ENCODE assay signal across 9 cellular contexts in the genomic region with DNA sequence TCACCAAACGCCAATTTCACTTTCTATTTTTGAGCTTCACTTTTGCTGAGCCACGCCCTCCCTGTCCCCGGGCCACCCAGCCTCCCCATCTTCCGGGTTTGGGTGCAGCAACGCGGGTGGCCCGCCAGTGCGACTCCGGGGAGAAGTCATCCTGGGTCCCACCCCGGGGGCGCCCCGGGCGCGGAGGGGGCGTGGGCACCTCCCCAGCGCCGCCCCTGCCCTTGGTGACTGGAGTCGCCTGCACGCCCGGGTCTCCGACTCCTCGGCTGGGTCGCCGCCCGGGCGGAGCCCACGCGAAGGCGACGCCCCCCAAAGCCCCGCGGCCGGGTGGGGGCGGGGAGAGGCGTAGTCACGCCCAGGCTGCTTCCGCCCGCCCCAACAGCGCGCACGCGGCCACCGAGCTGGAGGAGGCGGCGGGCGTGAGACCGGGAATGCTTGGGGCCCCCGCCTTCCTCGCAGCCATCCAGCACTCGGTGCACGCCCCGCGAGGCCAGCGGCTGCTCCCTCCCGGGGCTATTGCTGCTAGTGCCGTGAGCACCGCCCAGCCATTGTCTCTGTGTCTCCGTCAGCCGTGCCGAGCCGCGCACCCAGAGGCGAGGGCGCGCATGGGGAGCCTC.
A peak's percentile ranks its signal among the peaks of the same experiment; 100 is the strongest.
DNase-seq lines count a peak whose midpoint lies in the region; ATAC-seq and TF ChIP-seq lines count a peak whose summit lies in the region.
"Had no signal": no experiment of that assay in that cellular context is flagged by ENCODE, and none has a peak within 500 bp of the region (broad histone marks: within the 10 kb centered on the region; RNA-seq: fewer than 3 reads in every experiment).

No MANE protein-coding gene starts in this region.

- peak overlapping the region; percentile 93 for H3K4me3 Mint-ChIP-seq in activated T-helper 1 cell treated with anti-CD3 and anti-CD28 coated beads, Interleukin-12 subunit alpha, Interleukin-12 subunit beta, Interleukin-2, Interleukin-4 antibody, amounts not matched to agents 30 ng/mL and 10 ng/mL and 1 ng/mL, durations not matched to agents 14 hours and 24 hours and 36 hours
- H3K4me3 Mint-ChIP-seq in stimulated activated naive CD8-positive, alpha-beta T cell treated with anti-CD3 and anti-CD28 coated beads, Interleukin-15, Interleukin-2, amounts not matched to agents 100 ng/mL and 50 ng/mL, for 24 hours, result peak overlapping the region; percentile 91
- H3K4me3 Mint-ChIP-seq in progenitor cell of endocrine pancreas (ENCODE audit: low read depth), result no peak overlapping the region

- peak overlapping the region; percentile 92 for H3K27ac Mint-ChIP-seq in activated T-helper 1 cell treated with anti-CD3 and anti-CD28 coated beads, Interleukin-12 subunit alpha, Interleukin-12 subunit beta, Interleukin-2, Interleukin-4 antibody, amounts not matched to agents 30 ng/mL and 10 ng/mL and 1 ng/mL, durations not matched to agents 14 hours and 24 hours and 36 hours
- peak overlapping the region; percentile 95 for H3K27ac Mint-ChIP-seq in stimulated activated naive CD8-positive, alpha-beta T cell treated with anti-CD3 and anti-CD28 coated beads, Interleukin-15, Interleukin-2, amounts not matched to agents 100 ng/mL and 50 ng/mL, for 24 hours
- no peak overlapping the region for H3K27ac Mint-ChIP-seq in progenitor cell of endocrine pancreas

- peak; percentile 71 for DNase-seq in LHCN-M2 (ENCODE audit: low read depth)
- DNase-seq in activated T-helper 1 cell treated with anti-CD3 and anti-CD28 coated beads, Interleukin-12 subunit alpha, Interleukin-12 subunit beta, Interleukin-2, Interleukin-4 antibody, amounts not matched to agents 30 ng/mL and 10 ng/mL and 1 ng/mL, durations not matched to agents 14 hours and 24 hours and 36 hours (ENCODE audit: low spot score), result peak; percentile 90
- peak; percentile 65 for DNase-seq in iPS-NIHi11 (ENCODE audit: low spot score)
- no peak for DNase-seq in progenitor cell of endocrine pancreas (ENCODE audit: low spot score, unreplicated experiment)
- no peak for DNase-seq in AML-193 (lab: John Stamatoyannopoulos, UW)
- DNase-seq in NCI-H1694 treated with DMSO at 0.1 percent for 48 hours (lab: John Stamatoyannopoulos, UW), result no peak

- H3K9me3 Mint-ChIP-seq in activated T-helper 1 cell treated with anti-CD3 and anti-CD28 coated beads, Interleukin-12 subunit alpha, Interleukin-12 subunit beta, Interleukin-2, Interleukin-4 antibody, amounts not matched to agents 30 ng/mL and 10 ng/mL and 1 ng/mL, durations not matched to agents 14 hours and 24 hours and 36 hours, result no peaks in the 10 kb centered on the region
- no peaks in the 10 kb centered on the region for H3K9me3 Mint-ChIP-seq in stimulated activated naive CD8-positive, alpha-beta T cell treated with anti-CD3 and anti-CD28 coated beads, Interleukin-15, Interleukin-2, amounts not matched to agents 100 ng/mL and 50 ng/mL, for 24 hours
- H3K9me3 Mint-ChIP-seq in progenitor cell of endocrine pancreas (ENCODE audit: low read depth), result no peaks in the 10 kb centered on the region

- TF ChIP-seq CTCF in progenitor cell of endocrine pancreas (IDR thresholded peaks at IDR 0.05; ENCODE audit: unreplicated experiment), result no peak

- peaks cover 12% of the 10 kb centered on the region for H3K36me3 Mint-ChIP-seq in activated T-helper 1 cell treated with anti-CD3 and anti-CD28 coated beads, Interleukin-12 subunit alpha, Interleukin-12 subunit beta, Interleukin-2, Interleukin-4 antibody, amounts not matched to agents 30 ng/mL and 10 ng/mL and 1 ng/mL, durations not matched to agents 14 hours and 24 hours and 36 hours (ENCODE audit: low read depth)
- H3K36me3 Mint-ChIP-seq in stimulated activated naive CD8-positive, alpha-beta T cell treated with anti-CD3 and anti-CD28 coated beads, Interleukin-15, Interleukin-2, amounts not matched to agents 100 ng/mL and 50 ng/mL, for 24 hours (ENCODE audit: low read depth), result peaks cover 11% of the 10 kb centered on the region
- no peaks in the 10 kb centered on the region for H3K36me3 Mint-ChIP-seq in progenitor cell of endocrine pancreas (ENCODE audit: insufficient read depth)

- peak; percentile 75 for ATAC-seq in GM19452 (IDR thresholded peaks at IDR 0.05; ENCODE audit: unreplicated experiment)
- ATAC-seq: Panc1 had no signal

- intact Hi-C loops in activated T-helper 1 cell treated with anti-CD3 and anti-CD28 coated beads, Interleukin-12 subunit alpha, Interleukin-12 subunit beta, Interleukin-2, Interleukin-4 antibody, amounts not matched to agents 30 ng/mL and 10 ng/mL and 1 ng/mL, durations not matched to agents 14 hours and 24 hours and 36 hours (cut with micrococcal nuclease), result loop anchor here (1.0 to 10.0 kb wide), 6 partner anchors 17 to 169 kb away; no protein-coding TSS in a partner anchor

- no peaks in the 10 kb centered on the region for H3K27me3 Mint-ChIP-seq in activated T-helper 1 cell treated with anti-CD3 and anti-CD28 coated beads, Interleukin-12 subunit alpha, Interleukin-12 subunit beta, Interleukin-2, Interleukin-4 antibody, amounts not matched to agents 30 ng/mL and 10 ng/mL and 1 ng/mL, durations not matched to agents 14 hours and 24 hours and 36 hours (ENCODE audit: insufficient read depth)
- H3K27me3 Mint-ChIP-seq in stimulated activated naive CD8-positive, alpha-beta T cell treated with anti-CD3 and anti-CD28 coated beads, Interleukin-15, Interleukin-2, amounts not matched to agents 100 ng/mL and 50 ng/mL, for 24 hours, result no peaks in the 10 kb centered on the region
- H3K27me3 Mint-ChIP-seq in progenitor cell of endocrine pancreas, result no peaks in the 10 kb centered on the region

- peaks cover 13% of the 10 kb centered on the region for H3K4me1 Mint-ChIP-seq in activated T-helper 1 cell treated with anti-CD3 and anti-CD28 coated beads, Interleukin-12 subunit alpha, Interleukin-12 subunit beta, Interleukin-2, Interleukin-4 antibody, amounts not matched to agents 30 ng/mL and 10 ng/mL and 1 ng/mL, durations not matched to agents 14 hours and 24 hours and 36 hours (ENCODE audit: low read depth)
- H3K4me1 Mint-ChIP-seq in stimulated activated naive CD8-positive, alpha-beta T cell treated with anti-CD3 and anti-CD28 coated beads, Interleukin-15, Interleukin-2, amounts not matched to agents 100 ng/mL and 50 ng/mL, for 24 hours (ENCODE audit: low read depth), result peaks cover 29% of the 10 kb centered on the region
- H3K4me1 Mint-ChIP-seq in progenitor cell of endocrine pancreas (ENCODE audit: low read depth), result no peaks in the 10 kb centered on the region

Comparison
In these comparisons a context has a peak if more than half of its experiments do, and no peak if none do; other contexts are left out.
1. DNase-seq: peak in LHCN-M2 (single experiment), activated T-helper 1 cell treated with anti-CD3 and anti-CD28 coated beads, Interleukin-12 subunit alpha, Interleukin-12 subunit beta, Interleukin-2, Interleukin-4 antibody, amounts not matched to agents 30 ng/mL and 10 ng/mL and 1 ng/mL, durations not matched to agents 14 hours and 24 hours and 36 hours (single experiment) and iPS-NIHi11 (single experiment); none in progenitor cell of endocrine pancreas (single experiment), AML-193 (0 of 2) and NCI-H1694 treated with DMSO at 0.1 percent for 48 hours (single experiment).